ENCODE assay signal across 1 cellular context in the genomic region with DNA sequence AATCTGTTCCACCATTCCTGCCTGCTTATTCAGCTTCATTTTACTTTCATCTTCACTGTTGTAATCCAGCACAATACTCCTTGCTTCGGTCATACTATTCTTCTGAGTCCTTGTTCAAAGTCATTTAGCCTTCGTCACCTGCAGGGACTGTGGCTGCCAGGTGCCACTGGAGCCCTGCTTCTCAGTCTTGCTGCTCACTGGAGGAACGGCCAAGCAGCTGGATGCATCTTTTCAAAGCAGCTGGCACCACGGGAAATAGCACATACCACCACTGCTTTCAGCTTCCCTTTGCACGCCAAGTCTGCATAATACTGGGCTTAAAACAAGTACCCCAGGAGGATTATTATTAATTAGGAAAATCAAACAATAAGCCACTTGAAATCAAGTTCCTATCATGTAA.
TF ChIP-seq lines count a peak whose summit lies in the region.

No MANE protein-coding gene starts in this region.

TF ChIP-seq in GM12878, 131 proteins besides CTCF, POLR2A, EP300 and RAD21 (continued from another document):
- TF ChIP-seq HSF1 (IDR thresholded peaks at IDR 0.05; ENCODE audit: low read depth, low read length) (no peak), ZNF687 (IDR thresholded peaks at IDR 0.05) (no peak), EGR1 (IDR thresholded peaks at IDR 0.05; ENCODE audit: borderline replicate concordance in 1 of 2, low read depth in 2 of 2, low read length in 2 of 2) (no peak)
